In the genomic region with DNA sequence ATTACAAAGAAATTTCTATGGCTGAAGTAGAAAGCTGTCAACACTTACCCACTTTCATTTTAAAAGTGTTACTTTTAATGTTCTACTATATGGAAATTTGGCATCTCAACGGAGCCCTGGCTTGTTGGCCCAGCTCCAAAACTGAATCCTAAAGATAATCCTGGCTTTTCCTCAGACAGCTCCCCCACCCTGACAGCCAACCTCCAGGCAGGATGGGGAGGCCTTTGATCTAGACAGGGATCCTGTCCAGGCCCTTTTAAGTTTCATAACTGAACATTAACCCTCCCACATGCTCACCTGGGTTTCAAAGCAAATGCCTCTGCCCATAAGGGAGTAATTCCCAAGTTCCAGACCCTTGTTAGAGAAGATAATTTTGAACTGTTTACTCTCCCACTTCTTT, we compare ENCODE assay signal across 1 cellular context.
TF ChIP-seq lines count a peak whose summit lies in the region.

No MANE protein-coding gene starts in this region.

TF ChIP-seq in IMR-90, 13 proteins besides CTCF, POLR2A, EP300 and RAD21 (continued from another document):
- TF ChIP-seq USF2 (IDR thresholded peaks at IDR 0.05; ENCODE audit: low read depth, low read length) (no peak), RCOR1 (IDR thresholded peaks at IDR 0.05; ENCODE audit: insufficient replicate concordance, low read length) (no peak), CEBPB (IDR thresholded peaks at IDR 0.05; ENCODE audit: low read depth, low read length) (no peak), NFE2L2 (IDR thresholded peaks at IDR 0.05; ENCODE audit: low read depth, low read length) (no peak)
TF ChIP-seq in IMR-90: peak in this region for 0.
